Comparison of ENCODE assay signal across 19 cellular contexts in the genomic region with DNA sequence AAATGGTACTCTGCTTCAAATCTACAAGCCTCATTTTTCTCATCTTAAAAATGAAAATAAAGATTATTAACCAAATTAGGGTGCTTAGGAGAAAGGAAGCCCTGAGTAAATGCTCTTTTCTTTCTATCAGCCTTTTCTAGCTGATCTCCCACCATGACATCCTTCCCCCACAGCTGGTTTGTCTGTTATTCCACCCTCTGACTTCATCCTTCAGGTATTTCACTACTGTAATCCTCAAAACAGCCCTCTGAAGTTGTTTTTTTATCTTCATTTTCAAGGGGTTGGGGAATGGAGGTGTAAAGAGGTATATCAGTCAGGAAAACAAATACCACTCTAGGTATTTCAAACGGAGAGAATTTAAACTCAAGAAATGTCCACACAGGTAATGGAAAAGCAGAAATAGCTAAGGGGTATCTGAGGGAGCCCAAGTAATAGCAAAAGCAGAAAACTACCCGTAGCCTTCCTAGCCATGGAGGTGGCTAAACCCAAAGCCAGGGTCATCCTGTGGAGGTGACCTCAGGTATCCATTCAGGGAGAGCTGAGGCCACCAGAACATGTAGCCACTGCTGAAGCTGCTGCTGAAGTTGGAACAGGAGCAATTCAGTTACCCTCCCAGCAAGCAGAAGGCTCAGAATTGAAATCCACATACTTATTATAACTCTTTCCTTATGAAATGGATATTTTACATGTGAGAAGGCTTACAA.
A peak's percentile ranks its signal among the peaks of the same experiment; 100 is the strongest.
DNase-seq lines count a peak whose midpoint lies in the region; ATAC-seq, FAIRE-seq and TF ChIP-seq lines count a peak whose summit lies in the region.
"Had no signal": no experiment of that assay in that cellular context is flagged by ENCODE, and none has a peak within 500 bp of the region (broad histone marks: within the 10 kb centered on the region; RNA-seq: fewer than 3 reads in every experiment).

No MANE protein-coding gene starts in this region.

- H3K9ac ChIP-seq in endodermal cell (ENCODE audit: extremely low read depth, low read length, poor library complexity, severe bottlenecking): peak overlapping the region; percentile 35
- H3K9ac ChIP-seq in keratinocyte (ENCODE audit: control insufficient read depth, extremely low read depth, insufficient read depth, low read length): no peak overlapping the region

- no peaks in the 10 kb centered on the region for H3K9me1 ChIP-seq in keratinocyte (ENCODE audit: control insufficient read depth, extremely low read depth, insufficient read depth, low read length)

- no peaks in the 10 kb centered on the region for H3K27me3 ChIP-seq in endodermal cell (ENCODE audit: control insufficient read depth, insufficient read depth, low read length, poor library complexity, severe bottlenecking)
- no peaks in the 10 kb centered on the region for H3K27me3 ChIP-seq in keratinocyte (ENCODE audit: control insufficient read depth, extremely low read depth, insufficient read depth, low read length)
- H3K27me3 ChIP-seq: SJSA1, vagina had no signal

- no peaks in the 10 kb centered on the region for H3K36me3 Mint-ChIP-seq in endodermal cell (ENCODE audit: low read depth)
- H3K36me3 Mint-ChIP-seq: brain; CD4-positive, CD25-positive, alpha-beta regulatory T cell had no signal

- H3K4me1 ChIP-seq in endodermal cell (ENCODE audit: control insufficient read depth, insufficient read depth, low read length) (peaks cover 9% of the 10 kb centered on the region), keratinocyte (ENCODE audit: control insufficient read depth, extremely low read depth, insufficient read depth, low read length) (peaks cover 9% of the 10 kb centered on the region)
- H3K4me1 ChIP-seq: A549, vagina had no signal

- no peak overlapping the region for H3K4me2 ChIP-seq in keratinocyte (ENCODE audit: control insufficient read depth, extremely low read depth, insufficient read depth, low read depth, low read length)
- H3K4me2 ChIP-seq: A549 had no signal

- peak overlapping the region; percentile 95 for H3K27ac Mint-ChIP-seq in endodermal cell
- H3K27ac Mint-ChIP-seq: brain; CD4-positive, CD25-positive, alpha-beta regulatory T cell; stimulated activated naive CD8-positive, alpha-beta T cell treated with anti-CD3 and anti-CD28 coated beads, Interleukin-15, amount 100 ng/mL, for 72 hours had no signal

- peak; percentile 19 for DNase-seq in AG08395 (ENCODE audit: low spot score)
- peak; percentile 62 for DNase-seq in LHCN-M2 (ENCODE audit: low read depth)
- peak; percentile 67 for DNase-seq in endodermal cell
- DNase-seq in keratinocyte (ENCODE audit: low read depth, low spot score): no peak
- no peak for DNase-seq in activated CD8-positive, alpha-beta memory T cell treated with anti-CD3 and anti-CD28 coated beads for 24 hours
- no peak for DNase-seq in superior temporal gyrus (ENCODE audit: extremely low spot score)
- no peak for DNase-seq in NCI-H82 (lab: John Stamatoyannopoulos, UW)
- DNase-seq: activated CD4-positive, alpha-beta T cell treated with anti-CD3 and anti-CD28 coated beads for 1 hour; CD4-positive, CD25-positive, alpha-beta regulatory T cell; DND-41; NCI-H1694; NCI-H446 treated with DMSO at 0.1 percent for 48 hours; retina; stimulated activated naive CD8-positive, alpha-beta T cell treated with anti-CD3 and anti-CD28 coated beads, Interleukin-15, amount 100 ng/mL, for 72 hours had no signal

- H3K27ac ChIP-seq in endodermal cell (ENCODE audit: low read depth, low read length) (no peak overlapping the region), keratinocyte (ENCODE audit: control insufficient read depth, insufficient read depth, low read length) (no peak overlapping the region)
- H3K27ac ChIP-seq: A549, SJSA1, vagina had no signal

- H2AFZ ChIP-seq in keratinocyte (ENCODE audit: control insufficient read depth, low read length): peak overlapping the region; percentile 14

- 41 to 67% methylated on average over 1 to 2 of the region's 2 CpGs for WGBS in endodermal cell (ENCODE audit: insufficient coverage in 1 of 2, insufficient read length in 1 of 2), 2 experiments

- H3K36me3 ChIP-seq in endodermal cell (ENCODE audit: control insufficient read depth, insufficient read depth, low read length) (no peaks in the 10 kb centered on the region), keratinocyte (ENCODE audit: control insufficient read depth in 2 of 2, extremely low read depth in 1 of 2, insufficient read depth in 2 of 2, low read length in 2 of 2) (no peaks in the 10 kb centered on the region)
- H3K36me3 ChIP-seq: SJSA1, vagina had no signal

- FAIRE-seq in keratinocyte (lab: Jason Lieb, UNC): peak; percentile 46
- FAIRE-seq: A549 had no signal

- no peaks in the 10 kb centered on the region for H3K79me2 ChIP-seq in keratinocyte (ENCODE audit: control insufficient read depth, insufficient read depth, low read length)

- ATAC-seq in GM18517 (IDR thresholded peaks at IDR 0.05; ENCODE audit: unreplicated experiment): no peak
- ATAC-seq: A549; stimulated activated naive CD8-positive, alpha-beta T cell treated with anti-CD3 and anti-CD28 coated beads, Interleukin-15, amount 100 ng/mL, for 72 hours had no signal

- peaks cover 41% of the 10 kb centered on the region for H3K4me1 Mint-ChIP-seq in endodermal cell
- H3K4me1 Mint-ChIP-seq: CD4-positive, CD25-positive, alpha-beta regulatory T cell; stimulated activated naive CD8-positive, alpha-beta T cell treated with anti-CD3 and anti-CD28 coated beads, Interleukin-15, amount 100 ng/mL, for 72 hours had no signal

- H3K9me3 ChIP-seq in endodermal cell (ENCODE audit: control insufficient read depth, low read length): no peaks in the 10 kb centered on the region
- no peaks in the 10 kb centered on the region for H3K9me3 ChIP-seq in keratinocyte (ENCODE audit: control insufficient read depth, low read depth, low read length)
- H3K9me3 ChIP-seq: A549, SJSA1, vagina had no signal

- H3K4me3 Mint-ChIP-seq in endodermal cell: peak overlapping the region; percentile 11
- H3K4me3 Mint-ChIP-seq: brain; CD4-positive, CD25-positive, alpha-beta regulatory T cell; stimulated activated naive CD8-positive, alpha-beta T cell treated with anti-CD3 and anti-CD28 coated beads, Interleukin-15, amount 100 ng/mL, for 72 hours had no signal

- no peaks in the 10 kb centered on the region for H3K9me3 Mint-ChIP-seq in endodermal cell
- H3K9me3 Mint-ChIP-seq: brain had no signal

- TF ChIP-seq CTCF in endodermal cell (conservative IDR thresholded peaks at IDR 0.05): no peak
- TF ChIP-seq CTCF in keratinocyte (optimal IDR thresholded peaks at IDR 0.05 in 1 of 3, IDR thresholded peaks at IDR 0.05 in 1 of 3, conservative IDR thresholded peaks at IDR 0.05 in 1 of 3; ENCODE audit: extremely low read depth in 1 of 3, insufficient read depth in 2 of 3, low read length in 3 of 3): no peak

- no peaks in the 10 kb centered on the region for H3K27me3 Mint-ChIP-seq in endodermal cell (ENCODE audit: insufficient read depth)
- H3K27me3 Mint-ChIP-seq: CD4-positive, CD25-positive, alpha-beta regulatory T cell; stimulated activated naive CD8-positive, alpha-beta T cell treated with anti-CD3 and anti-CD28 coated beads, Interleukin-15, amount 100 ng/mL, for 72 hours had no signal

- dilution Hi-C loops in keratinocyte (cut with MboI; ENCODE audit: extremely low pct_ligation_motif_present, low sequenced_read_pairs): no loop called here

- H3K4me3 ChIP-seq in endodermal cell (ENCODE audit: low read length): peak overlapping the region; percentile 1
- H3K4me3 ChIP-seq in keratinocyte (ENCODE audit: control insufficient read depth in 2 of 3, extremely low read depth in 1 of 3, insufficient read depth in 2 of 3, low read depth in 1 of 3, low read length in 3 of 3): no peak overlapping the region
- H3K4me3 ChIP-seq: A549, SJSA1, vagina had no signal

- no peaks in the 10 kb centered on the region for H4K20me1 ChIP-seq in keratinocyte (ENCODE audit: control insufficient read depth, extremely low read depth, insufficient read depth, low read length)

Comparison
In these comparisons a context has a peak if more than half of its experiments do, and no peak if none do; other contexts are left out.
1. DNase-seq: peak in AG08395 (single experiment), LHCN-M2 (single experiment) and endodermal cell (single experiment); none in keratinocyte (single experiment), activated CD8-positive, alpha-beta memory T cell treated with anti-CD3 and anti-CD28 coated beads for 24 hours (single experiment), superior temporal gyrus (single experiment) and NCI-H82 (single experiment).